7 cellular contexts compared by ENCODE assay signal in genomic region chr2:56107486-56107885, GRCh38.
"Had no signal": no experiment of that assay in that cellular context is flagged by ENCODE, and none has a peak within 500 bp of the region (broad histone marks: within the 10 kb centered on the region; RNA-seq: fewer than 3 reads in every experiment).

No MANE protein-coding gene starts in this region.

- DNase-seq: GM23248, H9, HCEC 1CT, KBM-7 had no signal

- H3K27ac ChIP-seq: GM23248 had no signal

- FAIRE-seq: H1, H54, HTR-8/SVneo had no signal

- H2AFZ ChIP-seq: GM23248 had no signal

- H3K9ac ChIP-seq: GM23248 had no signal

- H3K4me3 ChIP-seq: GM23248 had no signal
